ENCODE assay signal across 15 cellular contexts in genomic region chr12:29545102-29545467, GRCh38. TPM values are rescaled to one million over a fixed set of nuclear protein-coding genes. Genes with fewer than 3 reads are reported as not detected.
DNase-seq lines count a peak whose midpoint lies in the region; ATAC-seq, FAIRE-seq and TF ChIP-seq lines count a peak whose summit lies in the region.
"Had no signal": no experiment of that assay in that cellular context is flagged by ENCODE, and none has a peak within 500 bp of the region (broad histone marks: within the 10 kb centered on the region; RNA-seq: fewer than 3 reads in every experiment).

No MANE protein-coding gene starts in this region.

- H3K36me3 ChIP-seq in heart left ventricle: no peaks in the 10 kb centered on the region
- H3K36me3 ChIP-seq: upper lobe of right lung had no signal

- 74 to 88% (median 80%) methylated on average over 4 of the region's 4 CpGs for WGBS in heart left ventricle, 4 donors

- no peak overlapping the region for H3K27ac ChIP-seq in heart left ventricle
- H3K27ac ChIP-seq: upper lobe of right lung had no signal

- H3K4me3 ChIP-seq in heart left ventricle: no peak overlapping the region
- H3K4me3 ChIP-seq: upper lobe of right lung had no signal

- ATAC-seq in GM18505 (IDR thresholded peaks at IDR 0.05; ENCODE audit: unreplicated experiment): peak; percentile 83
- ATAC-seq in GM19463 (IDR thresholded peaks at IDR 0.05; ENCODE audit: unreplicated experiment): peak; percentile 88
- ATAC-seq in HG02759 (IDR thresholded peaks at IDR 0.05; ENCODE audit: unreplicated experiment): peak; percentile 71
- peak; percentile 86 for ATAC-seq in HG03442 (IDR thresholded peaks at IDR 0.05; ENCODE audit: unreplicated experiment)
- no peak for ATAC-seq in heart left ventricle
- ATAC-seq: upper lobe of right lung had no signal

- TF ChIP-seq POLR2A in GM18505 (IDR thresholded peaks at IDR 0.05; ENCODE audit: borderline replicate concordance, extremely low read depth, insufficient read depth, insufficient read length) (no peak), heart left ventricle (IDR thresholded peaks at IDR 0.05) (no peak)

- peaks cover 0 to 32% (median 5%) of the 10 kb centered on the region in 12 donors for H3K4me1 ChIP-seq in heart left ventricle
- H3K4me1 ChIP-seq: upper lobe of right lung had no signal

- intact Hi-C loops in heart left ventricle (cut with DNase I): loop anchor here in 2 of 10 donors (10.0 kb wide), 2 partner anchors 240 to 1260 kb away; partner anchors contain the start of gene TMTC1 (in 1 of the 2)

- no peaks in the 10 kb centered on the region for H3K27me3 ChIP-seq in heart left ventricle
- H3K27me3 ChIP-seq: upper lobe of right lung had no signal

- FAIRE-seq in urothelium cell line (lab: Jason Lieb, UNC): no peak
- FAIRE-seq: keratinocyte had no signal

- DNase-seq in GOT3 (lab: John Stamatoyannopoulos, UW): no peak
- no peak for DNase-seq in urothelium cell line (ENCODE audit: low spot score)
- DNase-seq in heart left ventricle: no peak
- DNase-seq in SIG-M5 (lab: John Stamatoyannopoulos, UW): no peak
- DNase-seq: activated B cell treated with CpG ODN at 0.5 μM for 24 hours; HCEC 1CT; NCI-H226; stimulated activated CD4-positive, alpha-beta T cell treated with anti-CD3 and anti-CD28 coated beads, Interleukin-2, amount 100 ng/mL, for 24 hours; upper lobe of right lung had no signal

- no peaks in the 10 kb centered on the region for H3K9me3 ChIP-seq in heart left ventricle
- H3K9me3 ChIP-seq: upper lobe of right lung had no signal

- TF ChIP-seq CTCF in heart left ventricle (IDR thresholded peaks at IDR 0.05): no peak

RNA-seq across cellular contexts. Expression of gene OVCH1, which starts 47.6 kb away (rescaled TPM):
- under 1 TPM in 2 of 9 donors, not detected in 7; 0.09 to 0.12 TPM for total RNA-seq in heart left ventricle
- polyA plus RNA-seq in heart left ventricle: under 1 TPM; 0.15 to 0.18 TPM
- total RNA-seq: activated B cell treated with CpG ODN at 0.5 μM for 24 hours, HT1080 had no signal

Comparison
In these comparisons a context has a peak if more than half of its experiments do, and no peak if none do; other contexts are left out.
1. ATAC-seq: peak in GM18505 (single experiment), GM19463 (single experiment), HG02759 (single experiment) and HG03442 (single experiment); none in heart left ventricle (0 of 4).